Comparison of ENCODE assay signal across 1 cellular context in genomic region chr18:9102391-9103216, GRCh38.
TF ChIP-seq lines count a peak whose summit lies in the region.

Gene NDUFV2, plus strand, starts transcription at chr18:9102699. Its CDS starts 45 bp downstream, at chr18:9102744.

TF ChIP-seq in GM23338, 12 proteins besides CTCF, POLR2A, EP300 and RAD21 (continued from another document):
- no peak for TF ChIP-seq ZNF462 (CRISPR knock-in tag; IDR thresholded peaks at IDR 0.05)
- TF ChIP-seq ZNF331 (CRISPR knock-in tag; IDR thresholded peaks at IDR 0.05; ENCODE audit: low read depth) = no peak
- TF ChIP-seq CREB1 (CRISPR knock-in tag; IDR thresholded peaks at IDR 0.05; ENCODE audit: low read depth) = peak; percentile 38; the same call in 1 of the 2 replicates
- no peak for TF ChIP-seq NANOG (IDR thresholded peaks at IDR 0.05; ENCODE audit: borderline replicate concordance)
